8 cellular contexts compared by ENCODE assay signal in the genomic region with DNA sequence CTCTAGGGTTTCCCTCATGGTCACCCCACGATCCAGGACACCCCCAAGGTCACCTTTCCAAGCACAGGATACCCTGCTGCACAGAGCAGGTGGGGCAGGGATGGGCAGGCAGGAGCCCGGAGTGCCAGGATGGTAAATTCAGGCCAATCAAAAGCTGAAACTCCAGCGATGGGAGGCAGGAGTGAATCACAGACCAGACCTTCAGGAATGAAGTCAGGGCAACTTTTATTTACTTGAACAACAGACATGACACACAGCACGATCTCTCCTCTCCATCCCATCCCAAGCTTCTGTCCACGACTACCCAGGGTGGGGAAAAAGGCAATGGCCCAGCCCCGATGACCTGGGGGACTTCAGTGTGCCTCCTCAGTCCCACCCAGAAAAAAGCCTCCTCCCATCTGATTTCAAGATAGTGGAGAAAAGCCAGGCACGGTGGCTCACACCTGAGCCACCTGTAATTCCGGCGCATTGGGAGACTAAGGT. TPM values are rescaled to one million over a fixed set of nuclear protein-coding genes. Genes with fewer than 3 reads are reported as not detected.
A peak's percentile ranks its signal among the peaks of the same experiment; 100 is the strongest.
DNase-seq lines count a peak whose midpoint lies in the region; ATAC-seq and TF ChIP-seq lines count a peak whose summit lies in the region.

No MANE protein-coding gene starts in this region.

- H3K27me3 Mint-ChIP-seq in activated CD4-positive, alpha-beta T cell treated with anti-CD3 and anti-CD28 coated beads, Interleukin-2, amount 10 ng/mL, durations not matched to agents 24 days and 14 days = no peaks in the 10 kb centered on the region
- H3K27me3 Mint-ChIP-seq in activated T-helper 17 cell treated with anti-CD3 and anti-CD28 coated beads, Interleukin-2, amount 50 U/mL, for 72 hours = no peaks in the 10 kb centered on the region

- H3K36me3 Mint-ChIP-seq in activated CD4-positive, alpha-beta T cell treated with anti-CD3 and anti-CD28 coated beads, Interleukin-2, amount 10 ng/mL, durations not matched to agents 24 days and 14 days (ENCODE audit: low read depth) = peaks cover 43% of the 10 kb centered on the region
- peaks cover 84% of the 10 kb centered on the region for H3K36me3 Mint-ChIP-seq in activated T-helper 17 cell treated with anti-CD3 and anti-CD28 coated beads, Interleukin-2, amount 50 U/mL, for 72 hours (ENCODE audit: low read depth)

- peaks cover 49 to 65% of the 10 kb centered on the region in 2 donors for H3K4me1 ChIP-seq in thoracic aorta (ENCODE audit: control insufficient read depth in 1 of 2, low read depth in 2 of 2)

- H3K4me1 Mint-ChIP-seq in activated CD4-positive, alpha-beta T cell treated with anti-CD3 and anti-CD28 coated beads, Interleukin-2, amount 10 ng/mL, durations not matched to agents 24 days and 14 days = peaks cover 34% of the 10 kb centered on the region
- peaks cover 9% of the 10 kb centered on the region for H3K4me1 Mint-ChIP-seq in activated T-helper 17 cell treated with anti-CD3 and anti-CD28 coated beads, Interleukin-2, amount 50 U/mL, for 72 hours

- H3K27me3 ChIP-seq in thoracic aorta (replicated peaks; ENCODE audit: insufficient read depth) = no peaks in the 10 kb centered on the region

- intact Hi-C loops in activated CD4-positive, alpha-beta T cell treated with anti-CD3 and anti-CD28 coated beads, Interleukin-2, amount 10 ng/mL, durations not matched to agents 24 days and 14 days (cut with micrococcal nuclease) = no loop called here

- no peaks in the 10 kb centered on the region for H3K9me3 ChIP-seq in thoracic aorta

- no peak for ATAC-seq in activated T-helper 17 cell treated with anti-CD3 and anti-CD28 coated beads, Interleukin-2, amount 50 U/mL, for 72 hours (replicated peaks)
- no peak for ATAC-seq in thoracic aorta (ENCODE audit: insufficient number of reproducible peaks, low FRiP score, low read depth)

- peak overlapping the region; percentile 38 for H3K4me3 ChIP-seq in thoracic aorta

- TF ChIP-seq CTCF in thoracic aorta (IDR thresholded peaks at IDR 0.05) = no peak

- DNase-seq in activated CD4-positive, alpha-beta T cell treated with anti-CD3 and anti-CD28 coated beads, Interleukin-2, amount 10 ng/mL, durations not matched to agents 24 days and 14 days = peak; percentile 66
- no peak for DNase-seq in activated CD4-positive, alpha-beta T cell treated with anti-CD3 and anti-CD28 coated beads, Interleukin-2, amount 50 U/mL, for 4 hours
- DNase-seq in islet precursor cell = peak; percentile 81
- DNase-seq in thoracic aorta (ENCODE audit: low spot score) = no peak
- no peak for DNase-seq in putamen (ENCODE audit: low spot score)
- DNase-seq in anterior cingulate cortex (lab: John Stamatoyannopoulos, UW) = no peak
- DNase-seq in activated effector memory CD4-positive, alpha-beta T cell treated with anti-CD3 and anti-CD28 coated beads, Interleukin-2, amount 50 U/mL, for 16 hours = no peak

- H3K36me3 ChIP-seq in thoracic aorta = peaks cover 41% of the 10 kb centered on the region

- peak overlapping the region; percentile 86 for H3K4me3 Mint-ChIP-seq in activated CD4-positive, alpha-beta T cell treated with anti-CD3 and anti-CD28 coated beads, Interleukin-2, amount 10 ng/mL, durations not matched to agents 24 days and 14 days
- peak overlapping the region; percentile 87 for H3K4me3 Mint-ChIP-seq in activated T-helper 17 cell treated with anti-CD3 and anti-CD28 coated beads, Interleukin-2, amount 50 U/mL, for 72 hours

- H3K9me3 Mint-ChIP-seq in activated CD4-positive, alpha-beta T cell treated with anti-CD3 and anti-CD28 coated beads, Interleukin-2, amount 10 ng/mL, durations not matched to agents 24 days and 14 days = no peaks in the 10 kb centered on the region
- no peaks in the 10 kb centered on the region for H3K9me3 Mint-ChIP-seq in activated T-helper 17 cell treated with anti-CD3 and anti-CD28 coated beads, Interleukin-2, amount 50 U/mL, for 72 hours

- H3K27ac Mint-ChIP-seq in activated CD4-positive, alpha-beta T cell treated with anti-CD3 and anti-CD28 coated beads, Interleukin-2, amount 10 ng/mL, durations not matched to agents 24 days and 14 days = peak overlapping the region; percentile 88
- peak overlapping the region; percentile 83 for H3K27ac Mint-ChIP-seq in activated T-helper 17 cell treated with anti-CD3 and anti-CD28 coated beads, Interleukin-2, amount 50 U/mL, for 72 hours

- H3K27ac ChIP-seq in thoracic aorta = peak overlapping the region; percentile 100

RNA-seq across cellular contexts. Expression of gene ZSWIM4, which starts 39.1 kb away (rescaled TPM):
- 7.3 and 7.5 TPM in 2 replicates for total RNA-seq in activated CD4-positive, alpha-beta T cell treated with anti-CD3 and anti-CD28 coated beads, Interleukin-2, amount 10 ng/mL, durations not matched to agents 24 days and 14 days
- 10 to 100 TPM in 1 of 2 donors, 1 to 10 TPM in 1; 5.4 to 10.6 TPM for total RNA-seq in activated T-helper 17 cell treated with anti-CD3 and anti-CD28 coated beads, Interleukin-2, amount 50 U/mL, for 72 hours
- total RNA-seq in thoracic aorta = 10 to 100 TPM in 1 of 2 donors, 1 to 10 TPM in 1; 9.5 to 11.8 TPM

RNA-seq across cellular contexts. Expression of gene NANOS3, which starts 42.6 kb away (rescaled TPM):
- 1.4 and 1.9 TPM in 2 replicates for total RNA-seq in activated CD4-positive, alpha-beta T cell treated with anti-CD3 and anti-CD28 coated beads, Interleukin-2, amount 10 ng/mL, durations not matched to agents 24 days and 14 days
- total RNA-seq in activated T-helper 17 cell treated with anti-CD3 and anti-CD28 coated beads, Interleukin-2, amount 50 U/mL, for 72 hours = 1 to 10 TPM; 1.2 to 3.6 TPM
- total RNA-seq in thoracic aorta = not detected

Comparison
In these comparisons a context has a peak if more than half of its experiments do, and no peak if none do; other contexts are left out.
1. DNase-seq: peak in activated CD4-positive, alpha-beta T cell treated with anti-CD3 and anti-CD28 coated beads, Interleukin-2, amount 10 ng/mL, durations not matched to agents 24 days and 14 days (single experiment) and islet precursor cell (single experiment); none in activated CD4-positive, alpha-beta T cell treated with anti-CD3 and anti-CD28 coated beads, Interleukin-2, amount 50 U/mL, for 4 hours (0 of 2), thoracic aorta (single experiment), putamen (single experiment), anterior cingulate cortex (0 of 58) and activated effector memory CD4-positive, alpha-beta T cell treated with anti-CD3 and anti-CD28 coated beads, Interleukin-2, amount 50 U/mL, for 16 hours (single experiment).